11 cellular contexts compared by ENCODE assay signal in genomic region chr7:88176190-88176589, GRCh38.
"Had no signal": no experiment of that assay in that cellular context is flagged by ENCODE, and none has a peak within 500 bp of the region (broad histone marks: within the 10 kb centered on the region; RNA-seq: fewer than 3 reads in every experiment).

No MANE protein-coding gene starts in this region.

- H3K9me3 ChIP-seq: HAP-1 had no signal

- ATAC-seq: GM23338, HCT116 had no signal

- H3K36me3 ChIP-seq: HAP-1 had no signal

- H3K27ac ChIP-seq: GM23248 had no signal

- H3K9me3 Mint-ChIP-seq: GM23338, H9, HFFc6 had no signal

- DNase-seq: GM23248, GOT3, H7, H9, HCEC 1CT, HFFc6 had no signal

- H3K4me3 ChIP-seq: GM23248, GM23338, HAP-1 had no signal

- H3K9ac ChIP-seq: GM23248 had no signal

- H2AFZ ChIP-seq: GM23248, GM23338 had no signal

- H3K27ac Mint-ChIP-seq: GM23338, H9, HFFc6 had no signal

- H3K4me3 Mint-ChIP-seq: GM23338, H9, HFFc6 had no signal

- H3K4me2 ChIP-seq: GM23338 had no signal

- FAIRE-seq: H1, H54 had no signal
